Comparison of ENCODE assay signal across 13 cellular contexts in genomic region chr6:8939615-8940014, GRCh38.
DNase-seq lines count a peak whose midpoint lies in the region; ATAC-seq lines count a peak whose summit lies in the region.
"Had no signal": no experiment of that assay in that cellular context is flagged by ENCODE, and none has a peak within 500 bp of the region (broad histone marks: within the 10 kb centered on the region; RNA-seq: fewer than 3 reads in every experiment).

No MANE protein-coding gene starts in this region.

- ATAC-seq in GM18508 (IDR thresholded peaks at IDR 0.05; ENCODE audit: insufficient read depth, unreplicated experiment): peak; percentile 53
- ATAC-seq: activated T-cell treated with anti-CD3 and anti-CD28 coated beads, Interleukin-2, amount 50 U/mL, for 4 hours; Right ventricle myocardium inferior; stimulated activated naive B cell treated with anti-CD40 and anti-IgM and Interleukin-4, amounts not matched to agents 10 μg/mL and 1 μg/mL and 100 μg/mL, for 72 hours had no signal

- DNase-seq in NCI-H1092 treated with DMSO at 0.1 percent for 48 hours (lab: John Stamatoyannopoulos, UW) (peak; percentile 74), RPMI8226 (peak; percentile 20), renal cortical epithelial cell (ENCODE audit: low read depth) (peak; percentile 20), amniotic stem cell (lab: John Stamatoyannopoulos, UW) (no peak), amygdala (lab: John Stamatoyannopoulos, UW) (no peak)
- no peak for DNase-seq in stimulated activated CD4-positive, alpha-beta T cell treated with anti-CD3 and anti-CD28 coated beads, Interleukin-12 subunit alpha, Interleukin-12 subunit beta, amount 100 ng/mL, for 4 hours
- DNase-seq: activated B cell treated with CpG ODN at 0.5 μM for 24 hours; activated T-cell treated with anti-CD3 and anti-CD28 coated beads, Interleukin-2, amount 50 U/mL, for 4 hours; mammary epithelial cell; ovary; stimulated activated naive B cell treated with anti-CD40 and anti-IgM and Interleukin-4, amounts not matched to agents 10 μg/mL and 1 μg/mL and 100 μg/mL, for 72 hours had no signal

Comparison
In these comparisons a context has a peak if more than half of its experiments do, and no peak if none do; other contexts are left out.
1. DNase-seq: peak in NCI-H1092 treated with DMSO at 0.1 percent for 48 hours (single experiment), RPMI8226 (single experiment) and renal cortical epithelial cell (single experiment); none in amniotic stem cell (single experiment), stimulated activated CD4-positive, alpha-beta T cell treated with anti-CD3 and anti-CD28 coated beads, Interleukin-12 subunit alpha, Interleukin-12 subunit beta, amount 100 ng/mL, for 4 hours (single experiment) and amygdala (0 of 56).